In genomic region chr1:205294175-205294913, GRCh38 we compare ENCODE assay signal across 8 cellular contexts. TPM values are rescaled to one million over a fixed set of nuclear protein-coding genes. Genes with fewer than 3 reads are reported as not detected.
DNase-seq lines count a peak whose midpoint lies in the region; ATAC-seq and TF ChIP-seq lines count a peak whose summit lies in the region.

No MANE protein-coding gene starts in this region.

- peak; percentile 64 for ATAC-seq in Panc1
- no peak for ATAC-seq in natural killer cell treated with Interleukin-12 subunit alpha and Interleukin-12 subunit beta and Interleukin-15 and Interleukin-18, amount 100 ng/mL, for 72 hours

- in situ Hi-C loops in Panc1 (cut with HindIII; ENCODE audit: low pct_unique_long_range_greater_than_20kb, low sequenced_read_pairs) = no loop called here

- CTCF ChIA-PET in Panc1 (lab: Charles Lee) = interaction anchor here (0.8 kb wide), 2 partner anchors 21 to 36 kb away, joined by 3 to 5 read pairs; no protein-coding TSS in a partner anchor

- H3K4me3 Mint-ChIP-seq in natural killer cell treated with Interleukin-12 subunit alpha and Interleukin-12 subunit beta and Interleukin-15 and Interleukin-18, amount 100 ng/mL, for 72 hours = no peak overlapping the region

- H3K36me3 ChIP-seq in Panc1 (ENCODE audit: control insufficient read depth, insufficient read depth, low read length) = no peaks in the 10 kb centered on the region

- peak; percentile 94 for DNase-seq in COLO829 (ENCODE audit: low spot score)
- DNase-seq in Panc1 (ENCODE audit: low read depth, low spot score) = peak; percentile 61
- DNase-seq in fibroblast of the aortic adventitia (ENCODE audit: low read depth) = peak; percentile 95
- peak; percentile 56 for DNase-seq in non-pigmented ciliary epithelial cell (ENCODE audit: low read depth)
- no peak for DNase-seq in natural killer cell treated with Interleukin-12 subunit alpha and Interleukin-12 subunit beta and Interleukin-15 and Interleukin-18, amount 100 ng/mL, for 72 hours (ENCODE audit: low spot score)
- no peak for DNase-seq in activated CD8-positive, alpha-beta memory T cell treated with anti-CD3 and anti-CD28 coated beads for 24 hours
- no peak for DNase-seq in DMS153 treated with DMSO at 0.1 percent for 48 hours (lab: John Stamatoyannopoulos, UW; ENCODE audit: unreplicated experiment)
- DNase-seq in nucleus accumbens (lab: John Stamatoyannopoulos, UW) = no peak

- peak overlapping the region; percentile 86 for H3K27ac ChIP-seq in Panc1 (ENCODE audit: low read length)

- H3K27ac Mint-ChIP-seq in natural killer cell treated with Interleukin-12 subunit alpha and Interleukin-12 subunit beta and Interleukin-15 and Interleukin-18, amount 100 ng/mL, for 72 hours = no peak overlapping the region

- H3K27me3 ChIP-seq in Panc1 (ENCODE audit: control insufficient read depth, insufficient read depth, low read length) = no peaks in the 10 kb centered on the region

- H3K9me3 ChIP-seq in Panc1 (ENCODE audit: control insufficient read depth, insufficient read depth, low read depth, low read length) = no peaks in the 10 kb centered on the region

- TF ChIP-seq CTCF in Panc1 (IDR thresholded peaks at IDR 0.05) (no peak), fibroblast of the aortic adventitia (IDR thresholded peaks at IDR 0.05; ENCODE audit: insufficient read depth, low read length) (no peak)

- no peaks in the 10 kb centered on the region for H3K36me3 Mint-ChIP-seq in natural killer cell treated with Interleukin-12 subunit alpha and Interleukin-12 subunit beta and Interleukin-15 and Interleukin-18, amount 100 ng/mL, for 72 hours

- H3K4me3 ChIP-seq in Panc1 (ENCODE audit: low read depth in 2 of 2, low read length in 2 of 2) = no peak overlapping the region; a peak in 1 of 4 replicates
- H3K4me3 ChIP-seq in fibroblast of the aortic adventitia (ENCODE audit: low read depth, low read length) = no peak overlapping the region

- no TSS peak for BruUV-seq in Panc1 (replicated peaks; lab: Mats Ljungman, UMichigan)

- H3K4me1 ChIP-seq in Panc1 (ENCODE audit: control insufficient read depth, insufficient read depth, low read length) = peaks cover 42% of the 10 kb centered on the region

- intact Hi-C loops in Panc1 (cut with micrococcal nuclease; ENCODE audit: unreplicated experiment) = no loop called here

- H3K4me1 Mint-ChIP-seq in natural killer cell treated with Interleukin-12 subunit alpha and Interleukin-12 subunit beta and Interleukin-15 and Interleukin-18, amount 100 ng/mL, for 72 hours (ENCODE audit: low read depth in 2 of 2) = peaks cover 20 to 27% of the 10 kb centered on the region in 2 donors

- no peaks in the 10 kb centered on the region for H3K9me3 Mint-ChIP-seq in natural killer cell treated with Interleukin-12 subunit alpha and Interleukin-12 subunit beta and Interleukin-15 and Interleukin-18, amount 100 ng/mL, for 72 hours

- peaks cover 0 to 3% of the 10 kb centered on the region in 2 donors for H3K27me3 Mint-ChIP-seq in natural killer cell treated with Interleukin-12 subunit alpha and Interleukin-12 subunit beta and Interleukin-15 and Interleukin-18, amount 100 ng/mL, for 72 hours

- POLR2A ChIA-PET in Panc1 (lab: Charles Lee) = interaction anchor here (0.7 kb wide), 1 partner anchor 482 kb away, joined by 3 read pairs; no protein-coding TSS in a partner anchor

RNA-seq across cellular contexts. Expression of gene NUAK2, which starts 27.2 kb away (rescaled TPM):
- total RNA-seq in Panc1 (2021; ENCODE audit: unreplicated experiment) (17.4 TPM), fibroblast of the aortic adventitia (ENCODE audit: low replicate concordance) (0.74 and 2.9 TPM in 2 replicates)
- polyA plus RNA-seq in Panc1 (2012; ENCODE audit: insufficient read length) = 8.8 TPM
- 1 to 10 TPM; 1.0 to 2.5 TPM for total RNA-seq in natural killer cell treated with Interleukin-12 subunit alpha and Interleukin-12 subunit beta and Interleukin-15 and Interleukin-18, amount 100 ng/mL, for 72 hours

Comparison
In these comparisons a context has a peak if more than half of its experiments do, and no peak if none do; other contexts are left out.
1. DNase-seq: peak in COLO829 (single experiment), Panc1 (single experiment), fibroblast of the aortic adventitia (single experiment) and non-pigmented ciliary epithelial cell (single experiment); none in natural killer cell treated with Interleukin-12 subunit alpha and Interleukin-12 subunit beta and Interleukin-15 and Interleukin-18, amount 100 ng/mL, for 72 hours (single experiment), activated CD8-positive, alpha-beta memory T cell treated with anti-CD3 and anti-CD28 coated beads for 24 hours (single experiment), DMS153 treated with DMSO at 0.1 percent for 48 hours (single experiment) and nucleus accumbens (0 of 56).